ENCODE assay signal across 10 cellular contexts in the genomic region with DNA sequence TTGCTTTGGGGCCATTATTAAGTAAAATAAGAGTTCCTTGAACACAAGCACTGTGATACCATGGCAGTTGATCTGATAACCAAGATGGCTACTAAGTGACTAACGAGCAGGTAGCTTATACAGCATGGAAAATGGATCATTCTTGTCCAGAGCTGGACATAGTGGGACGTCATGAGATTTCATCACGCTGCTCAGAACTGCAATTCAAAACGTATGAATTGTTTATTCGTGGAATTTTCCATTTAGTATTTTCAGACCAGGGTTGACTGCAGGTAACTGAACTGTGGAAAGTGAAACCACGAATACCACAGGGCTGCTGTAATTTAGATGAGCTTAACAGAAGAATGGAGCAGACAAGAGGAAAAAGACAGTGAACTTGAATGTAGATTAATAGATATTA. TPM values are rescaled to one million over a fixed set of nuclear protein-coding genes. Genes with fewer than 3 reads are reported as not detected.
DNase-seq lines count a peak whose midpoint lies in the region; ATAC-seq, FAIRE-seq and TF ChIP-seq lines count a peak whose summit lies in the region.
"Had no signal": no experiment of that assay in that cellular context is flagged by ENCODE, and none has a peak within 500 bp of the region (broad histone marks: within the 10 kb centered on the region; RNA-seq: fewer than 3 reads in every experiment).

No MANE protein-coding gene starts in this region.

- no peaks in the 10 kb centered on the region for H3K9me3 Mint-ChIP-seq in CD8-positive, alpha-beta T cell

- no peak for TF ChIP-seq CTCF in CD8-positive, alpha-beta T cell (IDR thresholded peaks at IDR 0.05)
- no peak for TF ChIP-seq CTCF in WERI-Rb-1 (IDR thresholded peaks at IDR 0.05; ENCODE audit: low read depth, low read length)
- TF ChIP-seq CTCF in D721Med (IDR thresholded peaks at IDR 0.05; ENCODE audit: insufficient read depth, missing control alignments): no peak

- H3K4me3 ChIP-seq in CD8-positive, alpha-beta T cell (ENCODE audit: low read depth, low read length): peak overlapping the region; percentile 2
- no peak overlapping the region for H3K4me3 ChIP-seq in WERI-Rb-1 (ENCODE audit: low read depth, low read length)

- H3K4me1 ChIP-seq in CD8-positive, alpha-beta T cell (ENCODE audit: insufficient read depth, low read length): no peaks in the 10 kb centered on the region

- H3K36me3 ChIP-seq in CD8-positive, alpha-beta T cell (ENCODE audit: insufficient read depth, low read length): no peaks in the 10 kb centered on the region
- H3K36me3 ChIP-seq in WERI-Rb-1: peaks cover 20% of the 10 kb centered on the region

- no peaks in the 10 kb centered on the region for H3K27me3 ChIP-seq in CD8-positive, alpha-beta T cell (ENCODE audit: insufficient read depth, low read length)
- H3K27me3 ChIP-seq in WERI-Rb-1 (ENCODE audit: insufficient read depth, low read depth, severe bottlenecking): no peaks in the 10 kb centered on the region

- intact Hi-C loops in CD8-positive, alpha-beta T cell (cut with DNase I, micrococcal nuclease): loop anchor here in 1 of 2 experiments (5.0 kb wide), 1 partner anchor 37 kb away; the partner anchor contains the start of genes CCDC18 and TMED5
- intact Hi-C loops in posterior vena cava (cut with DNase I): no loop called here

- H3K27ac Mint-ChIP-seq in CD8-positive, alpha-beta T cell: no peak overlapping the region

- no peak overlapping the region for H3K27ac ChIP-seq in CD8-positive, alpha-beta T cell (ENCODE audit: low read depth, low read length)
- no peak overlapping the region for H3K27ac ChIP-seq in WERI-Rb-1

- no peaks in the 10 kb centered on the region for H3K9me3 ChIP-seq in CD8-positive, alpha-beta T cell (ENCODE audit: low read length)
- H3K9me3 ChIP-seq in WERI-Rb-1 (ENCODE audit: severe bottlenecking): no peaks in the 10 kb centered on the region

- no peaks in the 10 kb centered on the region for H3K27me3 Mint-ChIP-seq in CD8-positive, alpha-beta T cell (ENCODE audit: low read depth)

- peak overlapping the region; percentile 76 for H3K4me3 Mint-ChIP-seq in CD8-positive, alpha-beta T cell

- H3K4me1 Mint-ChIP-seq in CD8-positive, alpha-beta T cell (ENCODE audit: low read depth): peaks cover 12% of the 10 kb centered on the region

- ATAC-seq in CD8-positive, alpha-beta T cell: peak; percentile 31
- peak; percentile 52 for ATAC-seq in GM19468 (IDR thresholded peaks at IDR 0.05; ENCODE audit: extremely low read depth, unreplicated experiment)

- peak; percentile 96 for FAIRE-seq in RCC 7860 (lab: Jason Lieb, UNC)
- FAIRE-seq in D721Med (lab: Jason Lieb, UNC): no peak
- FAIRE-seq: urothelium cell line had no signal

- POLR2A ChIA-PET in CD8-positive, alpha-beta T cell (lab: Charles Lee): no interaction called here

- no peak for DNase-seq in CD8-positive, alpha-beta T cell
- peak; percentile 58 for DNase-seq in RCC 7860 (ENCODE audit: low spot score)
- DNase-seq in dermis microvascular lymphatic vessel endothelial cell (ENCODE audit: low read depth in 2 of 2): peak; percentile 0 to 50
- no peak for DNase-seq in posterior vena cava (ENCODE audit: low spot score)
- DNase-seq in DMS 273 (lab: John Stamatoyannopoulos, UW; ENCODE audit: unreplicated experiment): no peak
- no peak for DNase-seq in WERI-Rb-1
- no peak for DNase-seq in D721Med (ENCODE audit: insufficient read length, low spot score)
- DNase-seq: NCI-H146 had no signal

- H3K36me3 Mint-ChIP-seq in CD8-positive, alpha-beta T cell: peaks cover 25% of the 10 kb centered on the region

- CTCF ChIA-PET in CD8-positive, alpha-beta T cell (lab: Charles Lee): no interaction called here

RNA-seq across cellular contexts. Expression of gene CCDC18, which starts 38.9 kb away (rescaled TPM):
- total RNA-seq in CD8-positive, alpha-beta T cell: 1 to 10 TPM; 6.9 to 8.0 TPM
- 3.7 and 5.9 TPM in 2 replicates for total RNA-seq in dermis microvascular lymphatic vessel endothelial cell
- 1 to 10 TPM; 5.6 to 7.2 TPM for total RNA-seq in posterior vena cava

RNA-seq across cellular contexts. Expression of gene TMED5, which starts 39.2 kb away (rescaled TPM):
- total RNA-seq in CD8-positive, alpha-beta T cell: 10 to 100 TPM; 38.3 to 38.8 TPM
- total RNA-seq in dermis microvascular lymphatic vessel endothelial cell (42.6 and 48.2 TPM in 2 replicates), posterior vena cava (10 to 100 TPM; 38.4 to 67.5 TPM)

Comparison
In these comparisons a context has a peak if more than half of its experiments do, and no peak if none do; other contexts are left out.
1. DNase-seq: peak in RCC 7860 (single experiment) and dermis microvascular lymphatic vessel endothelial cell (2 of 2); none in CD8-positive, alpha-beta T cell (0 of 7), posterior vena cava (single experiment), DMS 273 (single experiment), WERI-Rb-1 (single experiment) and D721Med (single experiment).